16 cellular contexts compared by ENCODE assay signal in the genomic region with DNA sequence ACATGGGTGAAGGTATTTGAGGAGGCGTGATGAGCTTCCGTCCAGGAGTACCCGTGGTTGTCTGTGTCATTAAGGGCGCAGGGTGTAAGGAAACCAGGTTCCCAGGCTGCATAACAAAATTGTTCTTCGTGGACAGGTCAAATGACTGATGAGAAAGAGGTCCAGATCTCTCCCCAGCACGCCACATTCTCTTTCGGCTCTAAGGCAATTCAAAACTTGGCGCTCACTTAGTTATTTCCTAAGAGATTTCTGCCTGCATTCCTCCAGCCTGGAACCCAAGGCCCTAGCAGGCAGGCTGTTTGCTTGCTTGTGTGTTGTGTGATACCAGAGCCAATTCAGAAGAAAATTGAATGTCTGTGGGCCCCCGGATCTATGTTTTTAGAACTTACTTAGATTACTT.
"Had no signal": no experiment of that assay in that cellular context is flagged by ENCODE, and none has a peak within 500 bp of the region (broad histone marks: within the 10 kb centered on the region; RNA-seq: fewer than 3 reads in every experiment).

No MANE protein-coding gene starts in this region.

- H3K4me3 ChIP-seq: dorsolateral prefrontal cortex, psoas muscle, sigmoid colon, spleen, stomach, testis, upper lobe of left lung had no signal

- H3K9me3 ChIP-seq: psoas muscle, sigmoid colon, spleen, stomach, testis, upper lobe of left lung had no signal

- H3K27ac ChIP-seq: psoas muscle, sigmoid colon, spleen, stomach, testis, upper lobe of left lung had no signal

- ATAC-seq: activated CD8-positive, alpha-beta T cell treated with anti-CD3 and anti-CD28 coated beads, Interleukin-2, amount 10 ng/mL, durations not matched to agents 7 days and 5 days; psoas muscle had no signal

- DNase-seq: activated CD4-positive, CD25-positive, alpha-beta regulatory T cell treated with anti-CD3 and anti-CD28 coated beads, Interleukin-2, amount 50 U/mL, for 72 hours; activated CD8-positive, alpha-beta memory T cell treated with anti-CD3 and anti-CD28 coated beads, Interleukin-2, amount 50 U/mL, for 48 hours; activated CD8-positive, alpha-beta T cell treated with anti-CD3 and anti-CD28 coated beads, Interleukin-2, amount 10 ng/mL, durations not matched to agents 7 days and 5 days; activated naive CD8-positive, alpha-beta T cell treated with anti-CD3 and anti-CD28 coated beads, Interleukin-2, amount 10 ng/mL, durations not matched to agents 7 days and 5 days; aorta; dorsolateral prefrontal cortex; erythroblast; foreskin fibroblast; hypothalamus; mesendoderm; psoas muscle; sigmoid colon; spleen; stomach; testis had no signal

- H3K27me3 ChIP-seq: dorsolateral prefrontal cortex, sigmoid colon, spleen, stomach, testis, upper lobe of left lung had no signal

- H3K4me1 ChIP-seq: psoas muscle, sigmoid colon, stomach, testis, upper lobe of left lung had no signal
